In the genomic region with DNA sequence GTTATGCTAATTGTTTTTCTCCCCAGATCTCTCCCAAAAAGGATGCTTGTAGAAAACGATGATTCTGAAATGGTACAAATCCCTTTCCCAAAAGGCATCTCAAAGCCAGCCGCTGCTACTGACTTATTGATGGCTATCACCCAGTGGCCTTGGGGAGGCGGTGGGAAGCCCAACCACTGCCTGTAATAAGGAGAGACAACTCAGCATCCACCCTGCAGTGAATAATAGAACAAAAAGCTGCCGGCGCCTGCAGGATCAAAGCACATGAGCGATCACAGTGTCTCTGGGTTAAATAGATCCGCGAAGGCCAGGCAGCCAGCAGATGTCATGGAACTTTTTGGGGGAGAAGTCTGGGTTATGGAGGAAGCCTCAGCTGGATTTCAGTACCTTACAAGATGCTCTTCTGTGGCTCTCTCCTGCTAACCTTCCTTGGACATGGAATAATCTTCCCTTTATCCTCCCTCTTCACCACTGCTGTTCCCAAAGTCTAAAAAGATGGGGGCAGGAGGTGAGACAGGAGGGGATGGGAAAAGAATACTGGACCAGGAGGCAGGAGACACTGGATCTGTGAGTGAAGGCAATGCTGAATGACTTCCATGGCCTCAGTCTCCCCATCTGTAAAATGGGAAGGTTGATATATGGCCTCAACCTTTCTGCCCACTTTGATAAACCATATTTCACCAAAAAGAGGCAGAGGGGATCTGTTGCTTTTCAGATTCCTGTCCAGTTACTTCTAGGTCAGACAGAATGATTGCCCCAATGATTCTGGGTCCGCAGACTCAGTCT, we compare ENCODE assay signal across 1 cellular context.
TF ChIP-seq lines count a peak whose summit lies in the region.

No MANE protein-coding gene starts in this region.

TF ChIP-seq in HepG2, 621 proteins besides CTCF, POLR2A, EP300 and RAD21:
- TF ChIP-seq ZFP90 (CRISPR knock-in tag; IDR thresholded peaks at IDR 0.05; ENCODE audit: borderline replicate concordance) (no peak), SOX13 (IDR thresholded peaks at IDR 0.05) (no peak), SOX13 (CRISPR knock-in tag; conservative IDR thresholded peaks at IDR 0.05 in 1 of 2, IDR thresholded peaks at IDR 0.05 in 1 of 2) (peak in 1 of 2 experiments; percentile 26; a peak in 2 of 4 replicates), ZNF563 (CRISPR knock-in tag; IDR thresholded peaks at IDR 0.05) (no peak), ZNF629 (CRISPR knock-in tag; conservative IDR thresholded peaks at IDR 0.05) (peak; percentile 60), ZNF383 (CRISPR knock-in tag; IDR thresholded peaks at IDR 0.05; ENCODE audit: borderline replicate concordance) (no peak), GATAD1 (CRISPR knock-in tag; IDR thresholded peaks at IDR 0.05) (no peak), SUZ12 (IDR thresholded peaks at IDR 0.05; ENCODE audit: low read depth, low read length) (no peak)
- TF ChIP-seq, protein P1, sequence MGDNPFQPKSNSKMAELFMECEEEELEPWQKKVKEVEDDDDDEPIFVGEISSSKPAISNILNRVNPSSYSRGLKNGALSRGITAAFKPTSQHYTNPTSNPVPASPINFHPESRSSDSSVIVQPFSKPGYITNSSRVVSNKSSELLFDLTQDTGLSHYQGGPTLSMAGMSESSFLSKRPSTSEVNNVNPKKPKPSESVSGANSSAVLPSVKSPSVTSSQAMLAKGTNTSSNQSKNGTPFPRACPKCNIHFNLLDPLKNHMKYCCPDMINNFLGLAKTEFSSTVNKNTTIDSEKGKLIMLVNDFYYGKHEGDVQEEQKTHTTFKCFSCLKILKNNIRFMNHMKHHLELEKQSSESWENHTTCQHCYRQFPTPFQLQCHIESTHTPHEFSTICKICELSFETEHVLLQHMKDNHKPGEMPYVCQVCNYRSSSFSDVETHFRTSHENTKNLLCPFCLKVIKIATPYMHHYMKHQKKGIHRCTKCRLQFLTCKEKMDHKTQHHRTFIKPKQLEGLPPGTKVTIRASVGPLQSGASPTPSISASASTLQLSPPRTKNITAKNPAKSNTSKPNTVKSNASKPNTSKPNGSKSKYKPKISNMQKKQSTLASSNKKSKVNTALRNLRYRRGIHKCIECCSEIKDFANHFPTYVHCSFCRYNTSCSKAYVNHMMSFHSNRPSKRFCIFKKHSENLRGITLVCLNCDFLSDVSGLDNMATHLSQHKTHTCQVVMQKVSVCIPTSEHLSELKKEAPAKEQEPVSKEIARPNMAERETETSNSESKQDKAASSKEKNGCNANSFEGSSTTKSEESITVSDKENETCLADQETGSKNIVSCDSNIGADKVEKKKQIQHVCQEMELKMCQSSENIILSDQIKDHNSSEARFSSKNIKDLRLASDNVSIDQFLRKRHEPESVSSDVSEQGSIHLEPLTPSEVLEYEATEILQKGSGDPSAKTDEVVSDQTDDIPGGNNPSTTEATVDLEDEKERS (CRISPR knock-in tag; IDR thresholded peaks at IDR 0.05): no peak
